In the genomic region with DNA sequence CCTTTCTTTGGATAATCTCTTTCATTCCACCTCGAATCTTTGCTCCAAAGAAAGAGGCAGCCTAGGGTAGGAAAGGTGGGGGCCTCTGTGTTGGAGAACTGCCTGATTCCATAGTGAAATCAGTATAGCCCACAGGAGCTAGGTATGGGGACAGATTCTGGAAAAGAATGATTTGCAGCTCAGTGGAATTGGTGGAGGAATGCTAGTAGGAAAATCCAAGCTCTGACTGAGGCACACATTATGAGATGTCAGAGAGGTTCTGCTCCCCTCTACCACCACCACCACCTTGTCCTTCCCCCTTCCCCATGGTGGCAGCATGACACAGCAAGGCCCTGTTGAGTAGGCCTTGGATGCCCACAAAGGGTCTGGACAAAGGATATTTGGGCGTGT, we compare ENCODE assay signal across 8 cellular contexts. TPM values are rescaled to one million over a fixed set of nuclear protein-coding genes. Genes with fewer than 3 reads are reported as not detected.
DNase-seq lines count a peak whose midpoint lies in the region; ATAC-seq and TF ChIP-seq lines count a peak whose summit lies in the region.

No MANE protein-coding gene starts in this region.

- CTCF ChIA-PET in activated CD4-positive, alpha-beta T cell treated with anti-CD3 and anti-CD28 coated beads, Interleukin-2, amount 10 ng/mL, durations not matched to agents 7 days and 5 days (lab: Charles Lee), result interaction anchor here (2.7 to 2.9 kb wide), 2 partner anchors 10 to 11 kb away, joined by 13 to 15 read pairs; a partner anchor contains a TSS

- intact Hi-C loops in posterior vena cava (cut with DNase I), result no loop called here

- peak overlapping the region; percentile 98 for H3K9ac ChIP-seq in NT2/D1 (ENCODE audit: insufficient read length, low read depth)

- TF ChIP-seq CTCF in endothelial cell (IDR thresholded peaks at IDR 0.05; ENCODE audit: unreplicated experiment), result no peak

- peaks cover 32% of the 10 kb centered on the region for H3K36me3 Mint-ChIP-seq in activated CD4-positive, alpha-beta T cell treated with anti-CD3 and anti-CD28 coated beads, Interleukin-2, amount 10 ng/mL, durations not matched to agents 7 days and 5 days (ENCODE audit: low read depth)
- peaks cover 30% of the 10 kb centered on the region for H3K36me3 Mint-ChIP-seq in endothelial cell (ENCODE audit: low read depth, unreplicated experiment)
- peaks cover 30% of the 10 kb centered on the region for H3K36me3 Mint-ChIP-seq in stimulated activated memory B cell treated with anti-CD40 and anti-IgM and Interleukin-4, amounts not matched to agents 10 μg/mL and 1 μg/mL and 100 μg/mL, for 72 hours

- DNase-seq in activated CD4-positive, alpha-beta T cell treated with anti-CD3 and anti-CD28 coated beads, Interleukin-2, amount 10 ng/mL, durations not matched to agents 7 days and 5 days, result no peak
- no peak for DNase-seq in activated CD4-positive, alpha-beta T cell treated with anti-CD3 and anti-CD28 coated beads, Interleukin-2, amount 50 U/mL, for 1 hour
- DNase-seq in NT2/D1 (ENCODE audit: low read depth, low spot score), result no peak
- no peak for DNase-seq in endothelial cell (ENCODE audit: low spot score)
- no peak for DNase-seq in T1000 (lab: John Stamatoyannopoulos, UW)
- DNase-seq in posterior vena cava (ENCODE audit: low spot score), result no peak

- H3K4me3 ChIP-seq in NT2/D1 (ENCODE audit: insufficient read length, low read depth), result peak overlapping the region; percentile 90

- ATAC-seq in stimulated activated memory B cell treated with anti-CD40 and anti-IgM and Interleukin-4, amounts not matched to agents 10 μg/mL and 1 μg/mL and 100 μg/mL, for 72 hours, result no peak
- no peak for ATAC-seq in HG02763 (IDR thresholded peaks at IDR 0.05; ENCODE audit: unreplicated experiment)

- no peaks in the 10 kb centered on the region for H3K9me3 Mint-ChIP-seq in activated CD4-positive, alpha-beta T cell treated with anti-CD3 and anti-CD28 coated beads, Interleukin-2, amount 10 ng/mL, durations not matched to agents 7 days and 5 days
- H3K9me3 Mint-ChIP-seq in endothelial cell (ENCODE audit: unreplicated experiment), result no peaks in the 10 kb centered on the region
- no peaks in the 10 kb centered on the region for H3K9me3 Mint-ChIP-seq in stimulated activated memory B cell treated with anti-CD40 and anti-IgM and Interleukin-4, amounts not matched to agents 10 μg/mL and 1 μg/mL and 100 μg/mL, for 72 hours

- H3K27me3 ChIP-seq in NT2/D1 (ENCODE audit: insufficient read depth, insufficient read length), result no peaks in the 10 kb centered on the region

- peak overlapping the region; percentile 96 for H3K27ac Mint-ChIP-seq in activated CD4-positive, alpha-beta T cell treated with anti-CD3 and anti-CD28 coated beads, Interleukin-2, amount 10 ng/mL, durations not matched to agents 7 days and 5 days
- peak overlapping the region; percentile 91 for H3K27ac Mint-ChIP-seq in endothelial cell (ENCODE audit: unreplicated experiment)
- peak overlapping the region; percentile 90 for H3K27ac Mint-ChIP-seq in stimulated activated memory B cell treated with anti-CD40 and anti-IgM and Interleukin-4, amounts not matched to agents 10 μg/mL and 1 μg/mL and 100 μg/mL, for 72 hours

- H3K4me1 ChIP-seq in NT2/D1 (ENCODE audit: insufficient read depth, insufficient read length), result peaks cover 16% of the 10 kb centered on the region

- no peaks in the 10 kb centered on the region for H3K9me3 ChIP-seq in NT2/D1 (ENCODE audit: insufficient read depth, low read length)

- H3K27me3 Mint-ChIP-seq in activated CD4-positive, alpha-beta T cell treated with anti-CD3 and anti-CD28 coated beads, Interleukin-2, amount 10 ng/mL, durations not matched to agents 7 days and 5 days, result no peaks in the 10 kb centered on the region
- peaks cover 10% of the 10 kb centered on the region for H3K27me3 Mint-ChIP-seq in endothelial cell (ENCODE audit: unreplicated experiment)
- no peaks in the 10 kb centered on the region for H3K27me3 Mint-ChIP-seq in stimulated activated memory B cell treated with anti-CD40 and anti-IgM and Interleukin-4, amounts not matched to agents 10 μg/mL and 1 μg/mL and 100 μg/mL, for 72 hours

- H3K36me3 ChIP-seq in NT2/D1 (ENCODE audit: insufficient read depth, insufficient read length, low read length), result peaks cover 46% of the 10 kb centered on the region

- POLR2A ChIA-PET in activated CD4-positive, alpha-beta T cell treated with anti-CD3 and anti-CD28 coated beads, Interleukin-2, amount 10 ng/mL, durations not matched to agents 7 days and 5 days (lab: Charles Lee), result no interaction called here

- peaks cover 42% of the 10 kb centered on the region for H3K4me1 Mint-ChIP-seq in activated CD4-positive, alpha-beta T cell treated with anti-CD3 and anti-CD28 coated beads, Interleukin-2, amount 10 ng/mL, durations not matched to agents 7 days and 5 days
- peaks cover 55% of the 10 kb centered on the region for H3K4me1 Mint-ChIP-seq in endothelial cell (ENCODE audit: unreplicated experiment)
- peaks cover 45% of the 10 kb centered on the region for H3K4me1 Mint-ChIP-seq in stimulated activated memory B cell treated with anti-CD40 and anti-IgM and Interleukin-4, amounts not matched to agents 10 μg/mL and 1 μg/mL and 100 μg/mL, for 72 hours

- peak overlapping the region; percentile 99 for H3K4me3 Mint-ChIP-seq in activated CD4-positive, alpha-beta T cell treated with anti-CD3 and anti-CD28 coated beads, Interleukin-2, amount 10 ng/mL, durations not matched to agents 7 days and 5 days
- H3K4me3 Mint-ChIP-seq in endothelial cell (ENCODE audit: unreplicated experiment), result peak overlapping the region; percentile 98
- peak overlapping the region; percentile 86 for H3K4me3 Mint-ChIP-seq in stimulated activated memory B cell treated with anti-CD40 and anti-IgM and Interleukin-4, amounts not matched to agents 10 μg/mL and 1 μg/mL and 100 μg/mL, for 72 hours

RNA-seq across cellular contexts. Expression of a gene that starts 0.8 kb away (rescaled TPM):
- total RNA-seq in activated CD4-positive, alpha-beta T cell treated with anti-CD3 and anti-CD28 coated beads, Interleukin-2, amount 10 ng/mL, durations not matched to agents 7 days and 5 days, result 1 to 10 TPM; 3.6 to 4.7 TPM
- total RNA-seq in endothelial cell (ENCODE audit: unreplicated experiment), result 27.8 TPM
- total RNA-seq in posterior vena cava, result 1 to 10 TPM; 2.0 to 3.2 TPM

RNA-seq across cellular contexts. Expression of a gene that starts 1.6 kb away (rescaled TPM):
- 100 to 1,000 TPM; 350 to 360 TPM for total RNA-seq in activated CD4-positive, alpha-beta T cell treated with anti-CD3 and anti-CD28 coated beads, Interleukin-2, amount 10 ng/mL, durations not matched to agents 7 days and 5 days
- total RNA-seq in endothelial cell (ENCODE audit: unreplicated experiment), result 180 TPM
- 10 to 100 TPM; 65.7 to 68.2 TPM for total RNA-seq in posterior vena cava

RNA-seq across cellular contexts. Expression of a gene that starts 9.6 kb away (rescaled TPM):
- total RNA-seq in activated CD4-positive, alpha-beta T cell treated with anti-CD3 and anti-CD28 coated beads, Interleukin-2, amount 10 ng/mL, durations not matched to agents 7 days and 5 days, result 10 to 100 TPM; 28.1 to 30.9 TPM
- total RNA-seq in endothelial cell (ENCODE audit: unreplicated experiment), result 4.1 TPM
- 10 to 100 TPM; 14.6 to 18.2 TPM for total RNA-seq in posterior vena cava

RNA-seq across cellular contexts. Expression of a gene that starts 13.5 kb away (rescaled TPM):
- total RNA-seq in activated CD4-positive, alpha-beta T cell treated with anti-CD3 and anti-CD28 coated beads, Interleukin-2, amount 10 ng/mL, durations not matched to agents 7 days and 5 days, result 1 to 10 TPM in 1 of 2 experiments, under 1 TPM in 1; 0.62 to 1.3 TPM
- total RNA-seq in endothelial cell (ENCODE audit: unreplicated experiment), result 1.0 TPM
- total RNA-seq in posterior vena cava, result 1 to 10 TPM; 3.3 to 4.6 TPM

RNA-seq across cellular contexts. Expression of a gene that starts 24.6 kb away (rescaled TPM):
- total RNA-seq in activated CD4-positive, alpha-beta T cell treated with anti-CD3 and anti-CD28 coated beads, Interleukin-2, amount 10 ng/mL, durations not matched to agents 7 days and 5 days, result 1 to 10 TPM in 1 of 2 experiments, under 1 TPM in 1; 0.99 to 1.5 TPM
- total RNA-seq in endothelial cell (ENCODE audit: unreplicated experiment) (1.5 TPM), posterior vena cava (under 1 TPM; 0.33 to 0.93 TPM)
